Comparison of ENCODE assay signal across 9 cellular contexts in the genomic region with DNA sequence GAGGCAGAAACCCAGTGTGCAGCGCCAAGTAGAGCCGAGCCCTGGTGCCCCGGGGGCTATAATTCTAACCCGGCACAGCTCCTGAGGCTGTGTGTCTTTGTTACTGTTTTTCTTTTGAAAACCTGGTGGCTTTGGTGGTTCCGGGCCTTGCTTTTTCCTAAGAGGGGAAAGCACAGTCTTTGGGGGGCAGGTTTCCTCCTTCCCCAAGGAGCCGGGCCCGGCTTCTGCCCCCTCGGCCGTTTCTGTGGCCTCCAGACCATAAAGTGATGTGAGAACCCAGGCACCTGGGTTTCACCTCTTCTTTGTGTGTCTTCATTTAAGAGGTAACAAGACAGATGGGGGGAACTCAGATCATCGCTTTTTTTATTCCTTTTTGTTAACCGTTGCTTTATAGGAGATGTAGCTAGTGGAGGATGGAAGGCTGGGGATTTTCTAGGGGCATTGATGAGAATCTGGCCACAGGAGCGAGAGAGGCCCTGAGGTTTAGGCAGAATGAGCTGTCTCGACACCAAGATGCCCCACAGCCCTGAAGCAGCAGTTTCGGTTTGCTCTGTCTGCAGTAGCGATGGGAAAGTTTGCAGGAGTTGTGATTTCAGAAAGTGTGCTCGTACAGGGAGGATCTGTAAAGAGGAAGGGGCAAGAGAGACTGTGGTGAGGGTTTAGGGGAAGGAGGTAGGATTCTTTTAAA.
DNase-seq lines count a peak whose midpoint lies in the region; ATAC-seq, FAIRE-seq and TF ChIP-seq lines count a peak whose summit lies in the region.
"Had no signal": no experiment of that assay in that cellular context is flagged by ENCODE, and none has a peak within 500 bp of the region (broad histone marks: within the 10 kb centered on the region; RNA-seq: fewer than 3 reads in every experiment).

No MANE protein-coding gene starts in this region.

- FAIRE-seq in RCC 7860 (lab: Jason Lieb, UNC) = no peak

- H3K27ac ChIP-seq in layer of hippocampus (ENCODE audit: low read depth, low read length) = peak overlapping the region; percentile 53
- H3K27ac ChIP-seq: SJSA1 had no signal

- H3K4me3 ChIP-seq in BE2C (ENCODE audit: low read depth, low read length) = no peak overlapping the region
- H3K4me3 ChIP-seq: SJSA1 had no signal

- H3K36me3 ChIP-seq in BE2C = no peaks in the 10 kb centered on the region
- H3K36me3 ChIP-seq: SJSA1 had no signal

- TF ChIP-seq CTCF in BE2C (IDR thresholded peaks at IDR 0.05; ENCODE audit: low read depth, low read length) = no peak

- H3K9me3 ChIP-seq in BE2C = no peaks in the 10 kb centered on the region

- H3K4me1 ChIP-seq in BE2C = peaks cover 4% of the 10 kb centered on the region
- H3K4me1 ChIP-seq: SJSA1 had no signal

- peak; percentile 90 for ATAC-seq in GM18858 (IDR thresholded peaks at IDR 0.05; ENCODE audit: unreplicated experiment)
- ATAC-seq in GM21619 (IDR thresholded peaks at IDR 0.05; ENCODE audit: unreplicated experiment) = peak; percentile 90
- ATAC-seq in HG03571 (IDR thresholded peaks at IDR 0.05; ENCODE audit: unreplicated experiment) = peak; percentile 89

- H3K27me3 ChIP-seq in layer of hippocampus (ENCODE audit: control insufficient read depth, insufficient read depth, low read length) (no peaks in the 10 kb centered on the region), BE2C (no peaks in the 10 kb centered on the region)
- H3K27me3 ChIP-seq: SJSA1 had no signal

- DNase-seq in BE2C = no peak
- no peak for DNase-seq in cortex of kidney (lab: John Stamatoyannopoulos, UW)
- DNase-seq in activated gamma-delta T cell treated with Interleukin-2 at 50 U/mL for 16 hours = no peak
- no peak for DNase-seq in RCC 7860 (ENCODE audit: low spot score)
